ENCODE assay signal across 8 cellular contexts in the genomic region with DNA sequence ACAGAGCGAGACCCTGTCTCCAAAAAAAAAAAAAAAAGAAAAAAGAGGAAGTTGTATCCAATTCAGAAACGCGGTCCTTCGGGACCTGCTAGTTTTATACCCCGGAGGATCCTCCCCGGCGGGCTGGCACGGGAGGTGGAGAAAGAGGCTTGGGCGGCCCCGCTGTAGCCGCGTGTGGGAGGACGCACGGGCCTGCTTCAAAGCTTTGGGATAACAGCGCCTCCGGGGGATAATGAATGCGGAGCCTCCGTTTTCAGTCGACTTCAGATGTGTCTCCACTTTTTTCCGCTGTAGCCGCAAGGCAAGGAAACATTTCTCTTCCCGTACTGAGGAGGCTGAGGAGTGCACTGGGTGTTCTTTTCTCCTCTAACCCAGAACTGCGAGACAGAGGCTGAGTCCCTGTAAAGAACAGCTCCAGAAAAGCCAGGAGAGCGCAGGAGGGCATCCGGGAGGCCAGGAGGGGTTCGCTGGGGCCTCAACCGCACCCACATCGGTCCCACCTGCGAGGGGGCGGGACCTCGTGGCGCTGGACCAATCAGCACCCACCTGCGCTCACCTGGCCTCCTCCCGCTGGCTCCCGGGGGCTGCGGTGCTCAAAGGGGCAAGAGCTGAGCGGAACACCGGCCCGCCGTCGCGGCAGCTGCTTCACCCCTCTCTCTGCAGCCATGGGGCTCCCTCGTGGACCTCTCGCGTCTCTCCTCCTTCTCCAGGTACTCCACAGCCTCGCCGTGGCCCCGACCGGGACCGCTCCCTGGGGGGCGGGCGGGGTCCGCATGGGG. TPM values are rescaled to one million over a fixed set of nuclear protein-coding genes. Genes with fewer than 3 reads are reported as not detected.
DNase-seq lines count a peak whose midpoint lies in the region; ATAC-seq and TF ChIP-seq lines count a peak whose summit lies in the region.

A gene (plus strand): TSS at position 596 of the 779 bp plus-strand sequence. CDS start 70 bp downstream, at position 666.

- intact Hi-C loops in colonic mucosa (cut with DNase I), result no loop called here

- peak; percentile 63 for DNase-seq in activated CD8-positive, alpha-beta memory T cell treated with anti-CD3 and anti-CD28 coated beads for 24 hours
- DNase-seq in activated CD8-positive, alpha-beta memory T cell treated with anti-CD3 and anti-CD28 coated beads, Interleukin-2, amount 50 U/mL, for 4 hours, result no peak
- DNase-seq in NCI-H774 (lab: John Stamatoyannopoulos, UW) (peak; percentile 5), colonic mucosa (peak; percentile 84), myocyte (ENCODE audit: low read depth) (peak; percentile 15), T-helper 9 cell (no peak)

- peak within 1 kb of the TSS; percentile 49 for H3K4me3 ChIP-seq in colonic mucosa

- H3K27ac ChIP-seq in colonic mucosa, result no peak within 1 kb of the TSS

- peak within 1 kb of the TSS in 1 of 2 donors; percentile 12 for H3K9ac ChIP-seq in colonic mucosa (ENCODE audit: low read depth in 2 of 2, low read length in 2 of 2)

- peaks cover 36% of the 10 kb centered on the region for H3K27me3 ChIP-seq in colonic mucosa

- ATAC-seq in HG02970 (IDR thresholded peaks at IDR 0.05; ENCODE audit: low FRiP score, unreplicated experiment), result no peak
- no peak for ATAC-seq in GM18502 (IDR thresholded peaks at IDR 0.05; ENCODE audit: poor library complexity, unreplicated experiment)

- H3K4me1 ChIP-seq in colonic mucosa, result peaks cover 5% of the 10 kb centered on the region

- H3K9me3 ChIP-seq in colonic mucosa, result no peaks in the 10 kb centered on the region

- no peak for TF ChIP-seq CTCF in colonic mucosa (IDR thresholded peaks at IDR 0.05)

- no peaks in the 10 kb centered on the region for H3K36me3 ChIP-seq in colonic mucosa

RNA-seq across cellular contexts. Expression of the gene that starts here (rescaled TPM):
- 1 to 10 TPM; 3.6 to 3.9 TPM for total RNA-seq in colonic mucosa
- total RNA-seq in myocyte, result 0.10 TPM in 1 of 2 replicates, not detected in the other
- polyA plus RNA-seq in myocyte (2012), result 0.16 TPM

Comparison
In these comparisons a context has a peak if more than half of its experiments do, and no peak if none do; other contexts are left out.
1. DNase-seq: peak in activated CD8-positive, alpha-beta memory T cell treated with anti-CD3 and anti-CD28 coated beads for 24 hours (single experiment), NCI-H774 (single experiment) and colonic mucosa (single experiment); none in activated CD8-positive, alpha-beta memory T cell treated with anti-CD3 and anti-CD28 coated beads, Interleukin-2, amount 50 U/mL, for 4 hours (single experiment) and T-helper 9 cell (single experiment).
2. Peak in DNase-seq in myocyte; RNA of the gene not detected or under 1 TPM.